ENCODE assay signal across 20 cellular contexts in the genomic region with DNA sequence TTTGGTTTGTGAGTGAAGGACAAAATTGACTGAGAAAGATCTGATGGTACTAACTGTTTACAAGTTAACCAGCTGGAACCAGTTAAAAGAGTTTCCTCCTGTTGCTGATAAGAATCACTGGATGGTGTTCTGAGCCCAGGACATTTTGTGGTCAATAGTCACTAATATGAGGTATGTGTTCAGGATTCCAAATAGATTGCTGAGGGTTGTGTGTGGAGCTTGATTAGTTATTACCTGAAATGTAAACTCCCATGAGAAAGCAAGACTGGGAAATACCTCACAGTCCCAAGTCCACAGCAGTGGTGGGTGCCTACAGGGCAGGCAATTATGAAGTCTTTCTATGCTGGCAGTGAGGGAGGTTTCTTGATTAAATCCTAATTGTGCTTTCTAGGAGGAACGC.
DNase-seq lines count a peak whose midpoint lies in the region; ATAC-seq, FAIRE-seq and TF ChIP-seq lines count a peak whose summit lies in the region.
"Had no signal": no experiment of that assay in that cellular context is flagged by ENCODE, and none has a peak within 500 bp of the region (broad histone marks: within the 10 kb centered on the region; RNA-seq: fewer than 3 reads in every experiment).

No MANE protein-coding gene starts in this region.

- POLR2A ChIA-PET in HepG2 (lab: Yijun Ruan, JAX), result no interaction called here

- CTCF ChIA-PET in HepG2 (lab: Yijun Ruan, JAX; ENCODE audit: low intra/inter-chr PET ratio, low total read pairs), result no interaction called here

- H3K4me1 ChIP-seq in body of pancreas (no peaks in the 10 kb centered on the region), HepG2 (ENCODE audit: insufficient read depth, low read length) (peaks cover 12% of the 10 kb centered on the region)

- H2AFZ ChIP-seq in HepG2 (ENCODE audit: low read length), result no peak overlapping the region

- peak; percentile 87 for ATAC-seq in body of pancreas
- ATAC-seq in HepG2, result peak; percentile 80
- ATAC-seq in left ventricle myocardium superior, result no peak

- H3K4me2 ChIP-seq in HepG2 (ENCODE audit: low read depth, low read length), result 0 out of 2 replicates have a peak overlapping the region, but pooled peaks have one; percentile 8

- no peak overlapping the region for H3K9ac ChIP-seq in HepG2 (ENCODE audit: insufficient read depth, low read depth, low read length)

- in situ Hi-C loops in HepG2 (cut with HindIII; ENCODE audit: extremely low pct_ligation_motif_present, low pct_unique_long_range_greater_than_20kb), result loop anchor here (10.0 kb wide), 1 partner anchor 389 kb away; no protein-coding TSS in a partner anchor

- no peak for TF ChIP-seq EP300 in HepG2 (IDR thresholded peaks at IDR 0.05; ENCODE audit: low read depth in 2 of 2, low read length in 2 of 2)
- TF ChIP-seq EP300 in HepG2 (CRISPR knock-in tag; IDR thresholded peaks at IDR 0.05; ENCODE audit: borderline replicate concordance), result no peak

- intact Hi-C loops in body of pancreas (cut with DNase I) (no loop called here), HepG2 (cut with micrococcal nuclease; ENCODE audit: unreplicated experiment) (no loop called here), left ventricle myocardium superior (cut with micrococcal nuclease) (no loop called here)

- DNase-seq in AG10803 (ENCODE audit: low read depth) (peak; percentile 50), HuH-7 (ENCODE audit: low spot score) (peak; percentile 17), body of pancreas (peak in 3 of 4 donors; percentile 13 to 27 (median 15)), HepG2 (ENCODE audit: low spot score) (peak; percentile 45), left ventricle myocardium superior (no peak), NCI-H1048 (lab: John Stamatoyannopoulos, UW) (no peak), COR-L47 (lab: John Stamatoyannopoulos, UW) (no peak), hepatic stellate cell (ENCODE audit: low spot score) (no peak)
- DNase-seq: ACHN; activated CD8-positive, alpha-beta memory T cell treated with anti-CD3 and anti-CD28 coated beads for 24 hours; activated naive CD4-positive, alpha-beta T cell; DMS153; Kasumi-1; NCI-H2081 treated with DMSO at 0.1 percent for 48 hours; nucleus accumbens; SHP77 had no signal

- no peaks in the 10 kb centered on the region for H3K9me3 ChIP-seq in body of pancreas
- H3K9me3 ChIP-seq in HepG2 (ENCODE audit: low read length), result peaks cover 7% of the 10 kb centered on the region; the same call in 1 of the 2 replicates

- no peaks in the 10 kb centered on the region for H3K79me2 ChIP-seq in HepG2 (ENCODE audit: insufficient read depth, low read length)

- TF ChIP-seq CTCF in AG10803 (conservative IDR thresholded peaks at IDR 0.05; ENCODE audit: low read length) (no peak), body of pancreas (IDR thresholded peaks at IDR 0.05) (no peak), HepG2 (CRISPR knock-in tag; IDR thresholded peaks at IDR 0.05) (no peak)

- no peak for TF ChIP-seq RAD21 in HepG2 (CRISPR knock-in tag; IDR thresholded peaks at IDR 0.05)

- 44 to 55% methylated on average over 1 of the region's 1 CpG for WGBS in body of pancreas, 2 donors
- WGBS in HepG2 (ENCODE audit: low lambda C conversion rate), result 0% methylated on average over 1 of the region's 1 CpG

- peak overlapping the region in 3 of 4 donors; percentile 19 to 64 (median 30) for H3K27ac ChIP-seq in body of pancreas
- H3K27ac ChIP-seq in HepG2 (ENCODE audit: extremely low read length, insufficient read depth, low read length), result no peak overlapping the region
- H3K27ac ChIP-seq: thoracic aorta had no signal

- H3K4me3 ChIP-seq in AG10803 (ENCODE audit: low read length), result no peak overlapping the region
- H3K4me3 ChIP-seq in body of pancreas, result no peak overlapping the region
- H3K4me3 ChIP-seq in HepG2 (replicated peaks in 1 of 3; ENCODE audit: insufficient read depth in 1 of 3, low read depth in 2 of 3, low read length in 3 of 3), result no peak overlapping the region
- H3K4me3 ChIP-seq: thoracic aorta had no signal

- H3K36me3 ChIP-seq in body of pancreas (replicated peaks in 1 of 2; ENCODE audit: insufficient read depth in 1 of 2, low read depth in 2 of 2) (no peaks in the 10 kb centered on the region), HepG2 (replicated peaks in 1 of 2; ENCODE audit: control insufficient read depth in 1 of 2, insufficient read depth in 2 of 2, low read length in 2 of 2) (no peaks in the 10 kb centered on the region)
- H3K36me3 ChIP-seq: thoracic aorta had no signal

- BruUV-seq in HepG2 (replicated peaks; lab: Mats Ljungman, UMichigan), result no TSS peak

- H3K27me3 ChIP-seq in body of pancreas, result no peaks in the 10 kb centered on the region
- H3K27me3 ChIP-seq in HepG2 (ENCODE audit: control insufficient read depth in 1 of 2, insufficient read depth in 2 of 2, low read length in 2 of 2), result no peaks in the 10 kb centered on the region

- FAIRE-seq in HepG2 (lab: Jason Lieb, UNC), result no peak
- FAIRE-seq: endometrium, GM19239, H54 had no signal

- peak in 1 of 3 donors; percentile 6 for TF ChIP-seq POLR2A in body of pancreas (IDR thresholded peaks at IDR 0.05)
- TF ChIP-seq POLR2A in HepG2 (IDR thresholded peaks at IDR 0.05; ENCODE audit: insufficient read depth in 1 of 2, low read depth in 2 of 2, low read length in 2 of 2), result no peak

- H4K20me1 ChIP-seq in HepG2 (ENCODE audit: insufficient read depth, low read length), result no peaks in the 10 kb centered on the region

TF ChIP-seq in HepG2, 621 proteins besides CTCF, POLR2A, EP300 and RAD21:
- TF ChIP-seq, protein P1, sequence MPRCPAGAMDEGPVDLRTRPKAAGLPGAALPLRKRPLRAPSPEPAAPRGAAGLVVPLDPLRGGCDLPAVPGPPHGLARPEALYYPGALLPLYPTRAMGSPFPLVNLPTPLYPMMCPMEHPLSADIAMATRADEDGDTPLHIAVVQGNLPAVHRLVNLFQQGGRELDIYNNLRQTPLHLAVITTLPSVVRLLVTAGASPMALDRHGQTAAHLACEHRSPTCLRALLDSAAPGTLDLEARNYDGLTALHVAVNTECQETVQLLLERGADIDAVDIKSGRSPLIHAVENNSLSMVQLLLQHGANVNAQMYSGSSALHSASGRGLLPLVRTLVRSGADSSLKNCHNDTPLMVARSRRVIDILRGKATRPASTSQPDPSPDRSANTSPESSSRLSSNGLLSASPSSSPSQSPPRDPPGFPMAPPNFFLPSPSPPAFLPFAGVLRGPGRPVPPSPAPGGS (CRISPR knock-in tag; IDR thresholded peaks at IDR 0.05), result no peak
- TF ChIP-seq ZNF629 (CRISPR knock-in tag; conservative IDR thresholded peaks at IDR 0.05) (no peak), BCL6 (CRISPR knock-in tag; IDR thresholded peaks at IDR 0.05) (0 out of 2 replicates have a peak, but pooled peaks have one; percentile 21), ZNF225 (CRISPR knock-in tag; IDR thresholded peaks at IDR 0.05) (no peak), ZNF557 (CRISPR knock-in tag; IDR thresholded peaks at IDR 0.05) (no peak), HNF4A (CRISPR knock-in tag; IDR thresholded peaks at IDR 0.05) (peak; percentile 32; the same call in 1 of the 2 replicates)

Comparison
In these comparisons a context has a peak if more than half of its experiments do, and no peak if none do; other contexts are left out.
1. DNase-seq: peak in AG10803 (single experiment), HuH-7 (single experiment), body of pancreas (3 of 4) and HepG2 (single experiment); none in left ventricle myocardium superior (single experiment), NCI-H1048 (single experiment), COR-L47 (single experiment) and hepatic stellate cell (single experiment).